In the genomic region with DNA sequence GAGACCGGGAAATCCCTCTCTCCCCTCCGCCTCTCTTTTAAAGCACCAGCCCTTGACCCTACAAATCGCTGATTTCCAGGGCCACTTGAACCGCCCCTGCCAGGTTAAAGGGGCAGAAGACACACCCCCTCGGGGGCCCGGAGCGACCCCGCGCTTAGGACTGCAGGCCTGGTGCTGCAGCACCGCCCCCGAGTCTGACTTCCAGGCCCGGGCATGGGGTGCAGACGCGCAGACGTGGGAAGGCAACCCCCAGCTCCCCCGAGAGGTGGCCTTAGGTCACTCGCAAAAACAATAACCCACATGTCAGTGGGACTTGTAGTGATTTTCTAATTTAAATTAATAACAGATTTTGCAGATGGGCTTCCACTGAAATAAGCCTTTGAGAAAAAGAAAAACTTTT, we compare ENCODE assay signal across 7 cellular contexts. TPM values are rescaled to one million over a fixed set of nuclear protein-coding genes. Genes with fewer than 3 reads are reported as not detected.
DNase-seq lines count a peak whose midpoint lies in the region; ATAC-seq and TF ChIP-seq lines count a peak whose summit lies in the region.
"Not testable (repeated sequence)": the region's sequence is repeated elsewhere in the genome, so short reads cannot be mapped to it uniquely, and the experiment has no call there.

No MANE protein-coding gene starts in this region.

- not testable (repeated sequence) for H3K9me3 ChIP-seq in HAP-1; RWPE2 (ENCODE audit: severe bottlenecking)

- H3K4me3 ChIP-seq in HAP-1 (peak overlapping the region; percentile 78), RWPE2 (ENCODE audit: severe bottlenecking) (peak overlapping the region; percentile 72)

- peak overlapping the region; percentile 83 for H3K27ac ChIP-seq in RWPE2 (ENCODE audit: poor library complexity, severe bottlenecking)

- H3K27me3 Mint-ChIP-seq in activated naive CD4-positive, alpha-beta T cell treated with anti-CD3 and anti-CD28 coated beads for 36 hours (ENCODE audit: low read depth); progenitor cell of endocrine pancreas: not testable (repeated sequence)

- H3K4me3 Mint-ChIP-seq in activated naive CD4-positive, alpha-beta T cell treated with anti-CD3 and anti-CD28 coated beads for 36 hours, result peak overlapping the region; percentile 98
- H3K4me3 Mint-ChIP-seq in progenitor cell of endocrine pancreas (ENCODE audit: low read depth), result peak overlapping the region; percentile 96

- not testable (repeated sequence) for H3K27me3 ChIP-seq in HAP-1 (ENCODE audit: low read depth); RWPE2 (ENCODE audit: insufficient read depth, poor library complexity, severe bottlenecking)

- peak; percentile 21 for ATAC-seq in GM18867 (IDR thresholded peaks at IDR 0.05; ENCODE audit: unreplicated experiment)
- ATAC-seq in HG03432 (IDR thresholded peaks at IDR 0.05; ENCODE audit: unreplicated experiment), result peak; percentile 28
- ATAC-seq in RWPE2 (ENCODE audit: low read depth), result peak; percentile 3; the same call in 1 of the 3 replicates
- ATAC-seq in Right ventricle myocardium superior (ENCODE audit: poor library complexity), result peak; percentile 6

- H3K36me3 Mint-ChIP-seq in activated naive CD4-positive, alpha-beta T cell treated with anti-CD3 and anti-CD28 coated beads for 36 hours (ENCODE audit: low read depth); progenitor cell of endocrine pancreas (ENCODE audit: insufficient read depth): not testable (repeated sequence)

- H3K27ac Mint-ChIP-seq in activated naive CD4-positive, alpha-beta T cell treated with anti-CD3 and anti-CD28 coated beads for 36 hours; progenitor cell of endocrine pancreas: not testable (repeated sequence)

- CTCF ChIA-PET in activated naive CD4-positive, alpha-beta T cell treated with anti-CD3 and anti-CD28 coated beads for 36 hours (lab: Charles Lee), result not testable (repeated sequence)

- H3K4me1 Mint-ChIP-seq in activated naive CD4-positive, alpha-beta T cell treated with anti-CD3 and anti-CD28 coated beads for 36 hours (ENCODE audit: low read depth); progenitor cell of endocrine pancreas (ENCODE audit: low read depth): not testable (repeated sequence)

- not testable (repeated sequence) for H3K4me1 ChIP-seq in HAP-1; RWPE2 (ENCODE audit: insufficient read depth, poor library complexity, severe bottlenecking)

- intact Hi-C loops in activated naive CD4-positive, alpha-beta T cell treated with anti-CD3 and anti-CD28 coated beads for 36 hours (cut with micrococcal nuclease); Right ventricle myocardium superior (cut with DNase I): not testable (repeated sequence)

- H3K36me3 ChIP-seq in HAP-1 (replicated peaks); RWPE2 (ENCODE audit: low read depth): not testable (repeated sequence)

- H3K9me3 Mint-ChIP-seq in activated naive CD4-positive, alpha-beta T cell treated with anti-CD3 and anti-CD28 coated beads for 36 hours; progenitor cell of endocrine pancreas (ENCODE audit: low read depth): not testable (repeated sequence)

- in situ Hi-C loops in HAP-1 (cut with MboI; ENCODE audit: low sequenced_read_pairs), result not testable (repeated sequence)

- not testable (repeated sequence) for DNase-seq in HAP-1 (ENCODE audit: low spot score in 2 of 2); RWPE2 (ENCODE audit: low spot score); activated naive CD4-positive, alpha-beta T cell treated with anti-CD3 and anti-CD28 coated beads for 36 hours; Right ventricle myocardium superior; progenitor cell of endocrine pancreas (ENCODE audit: low spot score, unreplicated experiment)

- TF ChIP-seq CTCF in RWPE2 (IDR thresholded peaks at IDR 0.05; ENCODE audit: poor library complexity, severe bottlenecking), result peak; percentile 12
- TF ChIP-seq CTCF in progenitor cell of endocrine pancreas (IDR thresholded peaks at IDR 0.05; ENCODE audit: unreplicated experiment), result not testable (repeated sequence)

RNA-seq across cellular contexts. Expression of a gene that starts 0.3 kb away (rescaled TPM):
- 10 to 100 TPM; 47.0 to 48.4 TPM for total RNA-seq in activated naive CD4-positive, alpha-beta T cell treated with anti-CD3 and anti-CD28 coated beads for 36 hours
- total RNA-seq in Right ventricle myocardium superior (6.7 TPM), progenitor cell of endocrine pancreas (70.1 and 74.7 TPM in 2 replicates)
